1 cellular context compared by ENCODE assay signal in genomic region chr3:9731206-9732079, GRCh38.
A peak's percentile ranks its signal among the peaks of the same experiment; 100 is the strongest.
TF ChIP-seq lines count a peak whose summit lies in the region.

Gene BRPF1 (plus strand): TSS chr3:9731735. CDS start chr3:9734141, 2,406 bp downstream.

TF ChIP-seq in GM12878, 131 proteins besides CTCF, POLR2A, EP300 and RAD21 (continued from another document):
- TF ChIP-seq E2F4 (IDR thresholded peaks at IDR 0.05; ENCODE audit: low read depth, low read length): 0 out of 2 replicates have a peak, but pooled peaks have one; percentile 33
- TF ChIP-seq ETV6 (conservative IDR thresholded peaks at IDR 0.05 in 1 of 2, IDR thresholded peaks at IDR 0.05 in 1 of 2; ENCODE audit: borderline replicate concordance in 1 of 2, low read depth in 1 of 2): no peak; a peak in 1 of 4 replicates
- TF ChIP-seq GATAD2B (conservative IDR thresholded peaks at IDR 0.05; ENCODE audit: low read depth): peak; percentile 91
- no peak for TF ChIP-seq SREBF1 (IDR thresholded peaks at IDR 0.05; ENCODE audit: low read length)
- no peak for TF ChIP-seq SPI1 (IDR thresholded peaks at IDR 0.05; ENCODE audit: borderline replicate concordance, insufficient read depth, low read depth, low read length)
- TF ChIP-seq TCF12 (IDR thresholded peaks at IDR 0.05; ENCODE audit: low read depth, low read length): no peak; the same call in 1 of the 2 replicates
TF ChIP-seq in GM12878: peak in this region for 51.
